5 cellular contexts compared by ENCODE assay signal in genomic region chrY:11156846-11157245, GRCh38.
DNase-seq lines count a peak whose midpoint lies in the region; FAIRE-seq and TF ChIP-seq lines count a peak whose summit lies in the region.
"Not testable (repeated sequence)": the region's sequence is repeated elsewhere in the genome, so short reads cannot be mapped to it uniquely, and the experiment has no call there.

No MANE protein-coding gene starts in this region.

- not testable (repeated sequence) for BruUV-seq in endothelial cell of umbilical vein (replicated peaks; lab: Mats Ljungman, UMichigan)

- CTCF ChIA-PET in endothelial cell of umbilical vein (lab: Charles Lee), result not testable (repeated sequence)

- H3K27ac ChIP-seq in endothelial cell of umbilical vein (ENCODE audit: insufficient read depth, low read depth, low read length), result not testable (repeated sequence)

- intact Hi-C loops in endothelial cell of umbilical vein (cut with micrococcal nuclease), result not testable (repeated sequence)

- not testable (repeated sequence) for H3K9me3 Mint-ChIP-seq in HFFc6

- not testable (repeated sequence) for H3K27me3 ChIP-seq in MG63; endothelial cell of umbilical vein (ENCODE audit: control insufficient read depth in 2 of 2, insufficient read depth in 2 of 2, low read length in 2 of 2)

- not testable (repeated sequence) for H3K4me1 Mint-ChIP-seq in HFFc6 (ENCODE audit: low read depth)

- H3K9ac ChIP-seq in endothelial cell of umbilical vein (replicated peaks; ENCODE audit: extremely low read depth, insufficient read depth, low read length), result not testable (repeated sequence)

- not testable (repeated sequence) for TF ChIP-seq CTCF in HFFc6 (IDR thresholded peaks at IDR 0.05); endothelial cell of umbilical vein (IDR thresholded peaks at IDR 0.05; ENCODE audit: extremely low read depth in 1 of 2, insufficient read depth in 1 of 2, low read depth in 1 of 2, low read length in 2 of 2)

- not testable (repeated sequence) for H2AFZ ChIP-seq in endothelial cell of umbilical vein (ENCODE audit: low read depth, low read length)

- dilution Hi-C loops in endothelial cell of umbilical vein (cut with MboI; ENCODE audit: extremely low pct_ligation_motif_present, low sequenced_read_pairs), result not testable (repeated sequence)

- H3K27ac Mint-ChIP-seq in HFFc6, result not testable (repeated sequence)

- H3K9me1 ChIP-seq in endothelial cell of umbilical vein (replicated peaks; ENCODE audit: control insufficient read depth, extremely low read depth, insufficient read depth, low read length), result not testable (repeated sequence)

- not testable (repeated sequence) for H3K36me3 ChIP-seq in MG63; endothelial cell of umbilical vein (ENCODE audit: control insufficient read depth in 2 of 2, extremely low read depth in 1 of 2, insufficient read depth in 2 of 2, low read length in 2 of 2)

- POLR2A ChIA-PET in endothelial cell of umbilical vein (lab: Charles Lee), result not testable (repeated sequence)

- not testable (repeated sequence) for H3K4me1 ChIP-seq in endothelial cell of umbilical vein (ENCODE audit: control insufficient read depth, extremely low read depth, insufficient read depth, low read length)

- H3K4me2 ChIP-seq in endothelial cell of umbilical vein (ENCODE audit: insufficient read depth, low read length), result not testable (repeated sequence)

- not testable (repeated sequence) for H3K4me3 ChIP-seq in MG63; endothelial cell of umbilical vein (replicated peaks in 1 of 3; ENCODE audit: insufficient read depth in 1 of 3, low read depth in 1 of 3, low read length in 3 of 3)

- DNase-seq in A172 (ENCODE audit: low spot score) (peak; percentile 21), HFFc6 (peak; percentile 12), HT1080 (ENCODE audit: low read depth) (peak; percentile 66), MG63 (peak; percentile 72)
- not testable (repeated sequence) for DNase-seq in endothelial cell of umbilical vein (ENCODE audit: low read depth, low spot score)

- not testable (repeated sequence) for H3K4me3 Mint-ChIP-seq in HFFc6

- H4K20me1 ChIP-seq in endothelial cell of umbilical vein (replicated peaks; ENCODE audit: control insufficient read depth, extremely low read depth, insufficient read depth, low read length), result not testable (repeated sequence)

- not testable (repeated sequence) for TF ChIP-seq POLR2A in endothelial cell of umbilical vein (IDR thresholded peaks at IDR 0.05; ENCODE audit: low read depth, low read length)

- peak; percentile 81 for FAIRE-seq in endothelial cell of umbilical vein (lab: Jason Lieb, UNC)

- H3K79me2 ChIP-seq in endothelial cell of umbilical vein (ENCODE audit: control insufficient read depth, insufficient read depth, low read length), result not testable (repeated sequence)

- not testable (repeated sequence) for H3K36me3 Mint-ChIP-seq in HFFc6 (ENCODE audit: low read depth)

- not testable (repeated sequence) for H3K9me3 ChIP-seq in MG63; endothelial cell of umbilical vein (replicated peaks; ENCODE audit: control insufficient read depth, insufficient read depth, low read length)

- not testable (repeated sequence) for H3K27me3 Mint-ChIP-seq in HFFc6 (ENCODE audit: insufficient read depth)
